13 cellular contexts compared by ENCODE assay signal in genomic region chr1:178869114-178869697, GRCh38. TPM values are rescaled to one million over a fixed set of nuclear protein-coding genes. Genes with fewer than 3 reads are reported as not detected.
DNase-seq lines count a peak whose midpoint lies in the region; ATAC-seq, FAIRE-seq and TF ChIP-seq lines count a peak whose summit lies in the region.
"Had no signal": no experiment of that assay in that cellular context is flagged by ENCODE, and none has a peak within 500 bp of the region (broad histone marks: within the 10 kb centered on the region; RNA-seq: fewer than 3 reads in every experiment).

No MANE protein-coding gene starts in this region.

- no peak overlapping the region for H3K27ac Mint-ChIP-seq in neural progenitor cell
- H3K27ac Mint-ChIP-seq in natural killer cell treated with Interleukin-12 subunit alpha and Interleukin-12 subunit beta and Interleukin-15 and Interleukin-18, amount 100 ng/mL, for 72 hours = no peak overlapping the region
- no peak overlapping the region for H3K27ac Mint-ChIP-seq in CD8-positive, alpha-beta T cell
- H3K27ac Mint-ChIP-seq: activated naive CD8-positive, alpha-beta T cell treated with anti-CD3 and anti-CD28 coated beads for 36 hours had no signal

- no peak overlapping the region for H3K27ac ChIP-seq in A549
- peak overlapping the region; percentile 7 for H3K27ac ChIP-seq in neural progenitor cell
- H3K27ac ChIP-seq in CD8-positive, alpha-beta T cell (ENCODE audit: low read depth, low read length) = no peak overlapping the region

- peaks cover 4% of the 10 kb centered on the region for H3K36me3 Mint-ChIP-seq in neural progenitor cell
- no peaks in the 10 kb centered on the region for H3K36me3 Mint-ChIP-seq in natural killer cell treated with Interleukin-12 subunit alpha and Interleukin-12 subunit beta and Interleukin-15 and Interleukin-18, amount 100 ng/mL, for 72 hours
- H3K36me3 Mint-ChIP-seq in CD8-positive, alpha-beta T cell = peaks cover 8% of the 10 kb centered on the region

- intact Hi-C loops in CD8-positive, alpha-beta T cell (cut with DNase I, micrococcal nuclease) = no loop called here

- DNase-seq in A549 (ENCODE audit: low read depth in 1 of 2, low spot score in 1 of 2) = no peak
- peak; percentile 74 for DNase-seq in OCI-M1 (lab: John Stamatoyannopoulos, UW)
- peak; percentile 45 to 62 for DNase-seq in foreskin fibroblast
- peak; percentile 8 for DNase-seq in neural progenitor cell (ENCODE audit: low spot score)
- DNase-seq in natural killer cell treated with Interleukin-12 subunit alpha and Interleukin-12 subunit beta and Interleukin-15 and Interleukin-18, amount 100 ng/mL, for 72 hours (ENCODE audit: low spot score) = no peak
- DNase-seq in CD8-positive, alpha-beta T cell = no peak
- no peak for DNase-seq in midbrain (lab: John Stamatoyannopoulos, UW)
- DNase-seq: ACHN; activated naive CD8-positive, alpha-beta T cell treated with anti-CD3 and anti-CD28 coated beads for 36 hours; hypothalamus; NCI-H1105; PC-3 had no signal

- peaks cover 28% of the 10 kb centered on the region for H3K4me1 Mint-ChIP-seq in neural progenitor cell
- peaks cover 5 to 6% of the 10 kb centered on the region in 2 donors for H3K4me1 Mint-ChIP-seq in natural killer cell treated with Interleukin-12 subunit alpha and Interleukin-12 subunit beta and Interleukin-15 and Interleukin-18, amount 100 ng/mL, for 72 hours (ENCODE audit: low read depth in 2 of 2)
- no peaks in the 10 kb centered on the region for H3K4me1 Mint-ChIP-seq in CD8-positive, alpha-beta T cell (ENCODE audit: low read depth)

- no peak for TF ChIP-seq POLR2A in A549 (IDR thresholded peaks at IDR 0.05; ENCODE audit: low read length)

- no peaks in the 10 kb centered on the region for H3K9me3 ChIP-seq in A549
- H3K9me3 ChIP-seq in neural progenitor cell (ENCODE audit: low read depth) = no peaks in the 10 kb centered on the region
- no peaks in the 10 kb centered on the region for H3K9me3 ChIP-seq in CD8-positive, alpha-beta T cell (ENCODE audit: low read length)

- H3K4me3 Mint-ChIP-seq in neural progenitor cell = no peak overlapping the region
- H3K4me3 Mint-ChIP-seq in natural killer cell treated with Interleukin-12 subunit alpha and Interleukin-12 subunit beta and Interleukin-15 and Interleukin-18, amount 100 ng/mL, for 72 hours = no peak overlapping the region
- H3K4me3 Mint-ChIP-seq in CD8-positive, alpha-beta T cell = no peak overlapping the region
- H3K4me3 Mint-ChIP-seq: activated naive CD8-positive, alpha-beta T cell treated with anti-CD3 and anti-CD28 coated beads for 36 hours had no signal

- H3K27me3 Mint-ChIP-seq in neural progenitor cell (ENCODE audit: insufficient read depth, low read depth) = no peaks in the 10 kb centered on the region
- H3K27me3 Mint-ChIP-seq in natural killer cell treated with Interleukin-12 subunit alpha and Interleukin-12 subunit beta and Interleukin-15 and Interleukin-18, amount 100 ng/mL, for 72 hours = no peaks in the 10 kb centered on the region
- H3K27me3 Mint-ChIP-seq in CD8-positive, alpha-beta T cell (ENCODE audit: low read depth) = no peaks in the 10 kb centered on the region
- H3K27me3 Mint-ChIP-seq: activated naive CD8-positive, alpha-beta T cell treated with anti-CD3 and anti-CD28 coated beads for 36 hours had no signal

- 76% methylated on average over 3 of the region's 3 CpGs for WGBS in A549 (ENCODE audit: missing lambda C conversion rate)

- no peak for ATAC-seq in A549
- no peak for ATAC-seq in HG03571 (IDR thresholded peaks at IDR 0.05; ENCODE audit: unreplicated experiment)
- no peak for ATAC-seq in natural killer cell treated with Interleukin-12 subunit alpha and Interleukin-12 subunit beta and Interleukin-15 and Interleukin-18, amount 100 ng/mL, for 72 hours
- no peak for ATAC-seq in CD8-positive, alpha-beta T cell
- ATAC-seq: PC-3 had no signal

- H3K9me3 Mint-ChIP-seq in neural progenitor cell = no peaks in the 10 kb centered on the region
- H3K9me3 Mint-ChIP-seq in natural killer cell treated with Interleukin-12 subunit alpha and Interleukin-12 subunit beta and Interleukin-15 and Interleukin-18, amount 100 ng/mL, for 72 hours = no peaks in the 10 kb centered on the region
- H3K9me3 Mint-ChIP-seq in CD8-positive, alpha-beta T cell = no peaks in the 10 kb centered on the region
- H3K9me3 Mint-ChIP-seq: activated naive CD8-positive, alpha-beta T cell treated with anti-CD3 and anti-CD28 coated beads for 36 hours had no signal

- POLR2A ChIA-PET in A549 (lab: Yijun Ruan, JAX) = no interaction called here
- POLR2A ChIA-PET in CD8-positive, alpha-beta T cell (lab: Charles Lee) = interaction anchor here (0.8 to 1.6 kb wide), 2 partner anchors 20 to 211 kb away, joined by 3 read pairs; no protein-coding TSS in a partner anchor

- H3K4me3 ChIP-seq in A549 = no peak overlapping the region
- peak overlapping the region in 1 of 2 donors; percentile 39 for H3K4me3 ChIP-seq in foreskin fibroblast (ENCODE audit: low read depth in 1 of 2, low read length in 2 of 2)
- H3K4me3 ChIP-seq in neural progenitor cell = no peak overlapping the region
- no peak overlapping the region for H3K4me3 ChIP-seq in CD8-positive, alpha-beta T cell (ENCODE audit: low read depth, low read length)

- no peaks in the 10 kb centered on the region for H3F3A ChIP-seq in neural progenitor cell (ENCODE audit: low read depth)

- H3K4me1 ChIP-seq in A549 (peaks cover 37% of the 10 kb centered on the region), neural progenitor cell (peaks cover 37% of the 10 kb centered on the region)
- no peaks in the 10 kb centered on the region for H3K4me1 ChIP-seq in CD8-positive, alpha-beta T cell (ENCODE audit: insufficient read depth, low read length)

- H3K27me3 ChIP-seq in neural progenitor cell = no peaks in the 10 kb centered on the region
- no peaks in the 10 kb centered on the region for H3K27me3 ChIP-seq in CD8-positive, alpha-beta T cell (ENCODE audit: insufficient read depth, low read length)

- peaks cover 20% of the 10 kb centered on the region for H4K20me1 ChIP-seq in neural progenitor cell (ENCODE audit: low read depth)

- TF ChIP-seq RAD21 in A549 (conservative IDR thresholded peaks at IDR 0.05 in 1 of 2, IDR thresholded peaks at IDR 0.05 in 1 of 2) = no peak

- CTCF ChIA-PET in A549 (lab: Yijun Ruan, JAX) = no interaction called here
- CTCF ChIA-PET in CD8-positive, alpha-beta T cell (lab: Charles Lee) = interaction anchor here (1.0 kb wide), 1 partner anchor 134 kb away, joined by 3 read pairs; no protein-coding TSS in a partner anchor

- no peak for FAIRE-seq in A549 (lab: Jason Lieb, UNC)

- no peak overlapping the region for H3K9ac ChIP-seq in neural progenitor cell

- no peak for TF ChIP-seq EP300 in A549 (IDR thresholded peaks at IDR 0.05)

- no peak overlapping the region for H2AFZ ChIP-seq in neural progenitor cell (replicated peaks)

- no peaks in the 10 kb centered on the region for H3K79me2 ChIP-seq in neural progenitor cell (ENCODE audit: low read depth)

- no peaks in the 10 kb centered on the region for H3K36me3 ChIP-seq in neural progenitor cell
- no peaks in the 10 kb centered on the region for H3K36me3 ChIP-seq in CD8-positive, alpha-beta T cell (ENCODE audit: insufficient read depth, low read length)

- H3K4me2 ChIP-seq in A549 (peak overlapping the region; percentile 4; the same call in 1 of the 3 replicates), neural progenitor cell (peak overlapping the region; percentile 33)

- TF ChIP-seq CTCF in A549 (IDR thresholded peaks at IDR 0.05) = no peak
- TF ChIP-seq CTCF in foreskin fibroblast (IDR thresholded peaks at IDR 0.05; ENCODE audit: low read depth, low read length) = no peak
- no peak for TF ChIP-seq CTCF in neural progenitor cell (IDR thresholded peaks at IDR 0.05)
- TF ChIP-seq CTCF in CD8-positive, alpha-beta T cell (IDR thresholded peaks at IDR 0.05) = no peak

TF ChIP-seq in A549, 52 proteins besides CTCF, POLR2A, EP300 and RAD21:
- TF ChIP-seq POLR2AphosphoS2 (conservative IDR thresholded peaks at IDR 0.05; ENCODE audit: low read length) (no peak), SREBF2 (IDR thresholded peaks at IDR 0.05) (no peak), KDM1A (IDR thresholded peaks at IDR 0.05; ENCODE audit: low read depth) (no peak)

RNA-seq across cellular contexts. Expression of gene ANGPTL1, which starts 1.7 kb away (rescaled TPM):
- polyA plus RNA-seq in A549 (2011; rRNA removed) (0.12 and 0.30 TPM in 2 replicates), A549 (2017; fragmentation: RNase III; extraction: RNeasy Plus Mini Kit Qiagen cat#74134 plus additional on column Dnase treatment) (not detected in 3 replicates)
- polyA plus RNA-seq in A549 (2012; cell fraction: cytosol; rRNA removed) = 0.04 TPM in 1 of 2 replicates, not detected in the other
- not detected in 2 replicates for polyA plus RNA-seq in A549 (2012; cell fraction: nucleus; rRNA removed)
- polyA minus RNA-seq in A549 (2011; rRNA and poly(A)+ RNA removed) = not detected in 2 replicates
- total RNA-seq in neural progenitor cell (ENCODE audit: low replicate concordance) = not detected in 2 replicates
- total RNA-seq in natural killer cell treated with Interleukin-12 subunit alpha and Interleukin-12 subunit beta and Interleukin-15 and Interleukin-18, amount 100 ng/mL, for 72 hours = not detected
- not detected for total RNA-seq in CD8-positive, alpha-beta T cell
- total RNA-seq: activated naive CD8-positive, alpha-beta T cell treated with anti-CD3 and anti-CD28 coated beads for 36 hours; PC-3 had no signal

Comparison
In these comparisons a context has a peak if more than half of its experiments do, and no peak if none do; other contexts are left out.
1. DNase-seq: peak in OCI-M1 (single experiment), foreskin fibroblast (2 of 2) and neural progenitor cell (single experiment); none in A549 (0 of 2), natural killer cell treated with Interleukin-12 subunit alpha and Interleukin-12 subunit beta and Interleukin-15 and Interleukin-18, amount 100 ng/mL, for 72 hours (single experiment), CD8-positive, alpha-beta T cell (0 of 7) and midbrain (single experiment).